ENCODE assay signal across 1 cellular context in the genomic region with DNA sequence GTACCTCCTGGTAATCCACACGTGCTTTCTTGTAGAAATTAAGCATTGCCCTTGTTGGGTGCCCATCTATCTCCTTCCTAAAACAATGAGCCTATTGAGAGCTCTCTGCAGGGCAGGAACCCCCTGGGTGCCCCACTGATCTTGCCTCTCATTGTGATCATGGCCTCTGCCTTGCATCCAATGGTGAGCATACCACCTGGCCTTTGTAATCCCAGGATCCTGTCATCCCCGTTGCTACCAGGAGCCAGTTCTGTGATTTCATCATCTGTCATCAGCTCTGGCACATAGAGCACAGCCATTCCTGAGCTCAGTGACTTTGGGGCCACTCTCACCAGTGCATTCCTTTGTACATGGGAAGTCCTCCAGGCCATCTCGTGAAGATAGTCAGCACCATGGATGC.
TF ChIP-seq lines count a peak whose summit lies in the region.

No MANE protein-coding gene starts in this region.

TF ChIP-seq in H1, 55 proteins besides CTCF, POLR2A, EP300 and RAD21 (continued from another document):
- no peak for TF ChIP-seq RNF2 (IDR thresholded peaks at IDR 0.05; ENCODE audit: borderline replicate concordance, low read depth, low read length, missing control alignments, poor library complexity, severe bottlenecking)
- no peak for TF ChIP-seq TEAD4 (IDR thresholded peaks at IDR 0.05; ENCODE audit: low read depth, low read length)
- no peak for TF ChIP-seq SRF (IDR thresholded peaks at IDR 0.05; ENCODE audit: low read depth, low read length)
- TF ChIP-seq ATF3 (IDR thresholded peaks at IDR 0.05; ENCODE audit: insufficient read depth, low read depth, low read length): no peak
- TF ChIP-seq, protein P1, sequence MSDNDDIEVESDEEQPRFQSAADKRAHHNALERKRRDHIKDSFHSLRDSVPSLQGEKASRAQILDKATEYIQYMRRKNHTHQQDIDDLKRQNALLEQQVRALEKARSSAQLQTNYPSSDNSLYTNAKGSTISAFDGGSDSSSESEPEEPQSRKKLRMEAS (IDR thresholded peaks at IDR 0.05): no peak
- TF ChIP-seq BACH1 (IDR thresholded peaks at IDR 0.05; ENCODE audit: low read length): no peak
- no peak for TF ChIP-seq SP2 (IDR thresholded peaks at IDR 0.05; ENCODE audit: low read length)
- TF ChIP-seq SUZ12 (IDR thresholded peaks at IDR 0.05; ENCODE audit: low read length): no peak
- no peak for TF ChIP-seq EZH2 (IDR thresholded peaks at IDR 0.05; ENCODE audit: low read depth, low read length, severe bottlenecking)
- no peak for TF ChIP-seq POU5F1 (IDR thresholded peaks at IDR 0.05; ENCODE audit: low read depth, low read length)
- no peak for TF ChIP-seq SIX5 (IDR thresholded peaks at IDR 0.05; ENCODE audit: low read depth, low read length)
- no peak for TF ChIP-seq KDM1A (IDR thresholded peaks at IDR 0.05; ENCODE audit: borderline replicate concordance, low read length)
